ENCODE assay signal across 19 cellular contexts in the genomic region with DNA sequence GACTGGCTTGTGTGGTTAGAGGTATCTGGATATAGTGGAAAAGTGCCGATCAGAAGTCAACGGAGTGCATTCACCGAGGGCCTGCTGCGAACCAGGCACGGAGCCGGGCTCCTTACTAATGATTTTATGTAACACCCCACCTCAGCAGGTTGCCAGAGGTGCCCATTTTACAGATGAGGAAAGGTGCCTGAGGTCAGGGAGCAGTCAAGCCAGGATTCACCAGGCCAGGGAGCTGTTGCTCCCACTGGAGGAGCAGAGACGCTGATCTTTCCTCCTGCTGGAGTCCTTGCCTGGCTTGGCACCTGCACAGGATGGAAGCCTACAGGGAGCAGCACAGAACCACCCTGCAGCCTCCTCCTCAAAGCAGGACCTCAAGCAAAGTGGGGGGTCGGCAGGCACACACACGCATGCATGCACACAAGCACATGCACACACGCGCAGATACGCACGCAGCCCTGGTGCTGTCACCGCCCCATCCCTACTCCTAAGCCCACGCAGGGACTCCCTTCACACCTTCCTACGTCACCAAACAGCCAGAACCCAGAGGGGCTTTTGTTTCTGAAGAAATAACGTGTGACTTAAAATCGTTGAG. TPM values are rescaled to one million over a fixed set of nuclear protein-coding genes. Genes with fewer than 3 reads are reported as not detected.
DNase-seq lines count a peak whose midpoint lies in the region; ATAC-seq and TF ChIP-seq lines count a peak whose summit lies in the region.
"Had no signal": no experiment of that assay in that cellular context is flagged by ENCODE, and none has a peak within 500 bp of the region (broad histone marks: within the 10 kb centered on the region; RNA-seq: fewer than 3 reads in every experiment).

No MANE protein-coding gene starts in this region.

- WGBS in heart left ventricle, 4 donors, result 87 to 93% (median 90%) methylated on average over 18 of the region's 18 CpGs
- WGBS in right lobe of liver (ENCODE audit: insufficient coverage, low coverage, low lambda C conversion rate, missing lambda C conversion rate), result 85% methylated on average over 11 of the region's 18 CpGs

- peak; percentile 16 for DNase-seq in left ventricle myocardium superior
- no peak for DNase-seq in heart left ventricle
- DNase-seq in right lobe of liver, result peak in 2 of 3 donors; percentile 10 to 45
- DNase-seq in substantia nigra (lab: John Stamatoyannopoulos, UW), result peak in 1 of 49 donors; percentile 77
- no peak for DNase-seq in NCI-H2029 treated with DMSO at 0.1 percent for 48 hours (lab: John Stamatoyannopoulos, UW)
- DNase-seq in naive thymus-derived CD8-positive, alpha-beta T cell, result no peak
- DNase-seq in activated CD4-positive, CD25-positive, alpha-beta regulatory T cell treated with anti-CD3 and anti-CD28 coated beads, Interleukin-2, amount 50 U/mL, for 72 hours, result no peak
- DNase-seq: 8988T; CD4-positive, alpha-beta memory T cell; DMS153; DMS79; GDM1; H7 had no signal

- TF ChIP-seq CTCF in heart left ventricle (IDR thresholded peaks at IDR 0.05) (no peak), right lobe of liver (IDR thresholded peaks at IDR 0.05) (no peak)

- H3K27ac ChIP-seq in heart left ventricle (no peak overlapping the region), right lobe of liver (no peak overlapping the region), substantia nigra (ENCODE audit: low read depth, low read length, poor library complexity, severe bottlenecking) (peak overlapping the region; percentile 20)

- H3K27me3 ChIP-seq in heart left ventricle, result no peaks in the 10 kb centered on the region
- H3K27me3 ChIP-seq in right lobe of liver, result no peaks in the 10 kb centered on the region
- H3K27me3 ChIP-seq: BLaER1 had no signal

- H3K9me3 ChIP-seq in heart left ventricle (no peaks in the 10 kb centered on the region), right lobe of liver (no peaks in the 10 kb centered on the region)
- H3K9me3 ChIP-seq: BLaER1 had no signal

- no peak overlapping the region for H3K4me3 Mint-ChIP-seq in naive thymus-derived CD8-positive, alpha-beta T cell
- H3K4me3 Mint-ChIP-seq: CD14-positive monocyte; CD4-positive, alpha-beta memory T cell; GM23338 had no signal

- no peaks in the 10 kb centered on the region for H3K36me3 ChIP-seq in heart left ventricle
- H3K36me3 ChIP-seq in right lobe of liver, result no peaks in the 10 kb centered on the region

- intact Hi-C loops in left ventricle myocardium superior (cut with micrococcal nuclease) (no loop called here), heart left ventricle (cut with DNase I) (loop anchor here in 4 of 10 donors (5.0 to 10.0 kb wide), 4 partner anchors 148 to 663 kb away; no protein-coding TSS in a partner anchor), right lobe of liver (cut with DNase I) (loop anchor here (5.0 kb wide), 2 partner anchors 163 to 168 kb away; no protein-coding TSS in a partner anchor)

- ATAC-seq in left ventricle myocardium superior (no peak), heart left ventricle (no peak), right lobe of liver (no peak)
- no peak for ATAC-seq in naive thymus-derived CD8-positive, alpha-beta T cell
- ATAC-seq: GM23338 had no signal

- no peak for TF ChIP-seq POLR2A in heart left ventricle (IDR thresholded peaks at IDR 0.05)
- TF ChIP-seq POLR2A in right lobe of liver (IDR thresholded peaks at IDR 0.05), result no peak

- H3K4me3 ChIP-seq in heart left ventricle, result no peak overlapping the region
- H3K4me3 ChIP-seq in right lobe of liver, result no peak overlapping the region
- H3K4me3 ChIP-seq: BLaER1, GM23338 had no signal

- H3K4me1 ChIP-seq in heart left ventricle (peaks cover 0 to 10% (median 3%) of the 10 kb centered on the region in 12 donors), right lobe of liver (peaks cover 0 to 7% (median 0%) of the 10 kb centered on the region in 4 donors)

- H3K4me1 Mint-ChIP-seq in naive thymus-derived CD8-positive, alpha-beta T cell, result peaks cover 5 to 8% (median 6%) of the 10 kb centered on the region in 4 donors

- H3K27me3 Mint-ChIP-seq in naive thymus-derived CD8-positive, alpha-beta T cell, result no peaks in the 10 kb centered on the region
- H3K27me3 Mint-ChIP-seq: CD4-positive, alpha-beta memory T cell had no signal

- no peaks in the 10 kb centered on the region for H3K36me3 Mint-ChIP-seq in naive thymus-derived CD8-positive, alpha-beta T cell
- H3K36me3 Mint-ChIP-seq: CD14-positive monocyte; CD4-positive, alpha-beta memory T cell had no signal

- POLR2A ChIA-PET in naive thymus-derived CD8-positive, alpha-beta T cell (lab: Charles Lee), result no interaction called here

- H3K9me3 Mint-ChIP-seq in naive thymus-derived CD8-positive, alpha-beta T cell, result no peaks in the 10 kb centered on the region
- H3K9me3 Mint-ChIP-seq: CD4-positive, alpha-beta memory T cell had no signal

- H3K27ac Mint-ChIP-seq in naive thymus-derived CD8-positive, alpha-beta T cell, result peak overlapping the region in 1 of 10 donors; percentile 22
- H3K27ac Mint-ChIP-seq: GM23338 had no signal

RNA-seq across cellular contexts. Expression of gene RSPH14, which starts 16.2 kb away (rescaled TPM):
- not detected for total RNA-seq in left ventricle myocardium superior
- total RNA-seq in heart left ventricle, result not detected
- polyA plus RNA-seq in heart left ventricle, result not detected
- total RNA-seq in right lobe of liver, result not detected
- total RNA-seq in naive thymus-derived CD8-positive, alpha-beta T cell, result under 1 TPM in 1 of 2 experiments, not detected in 1; 0.77 TPM
- under 1 TPM in 1 of 3 donors, not detected in 2; 0.26 TPM for polyA plus RNA-seq in naive thymus-derived CD8-positive, alpha-beta T cell
- total RNA-seq: A673; CD4-positive, alpha-beta memory T cell; Daoy; GM23338; H7; HT-29 had no signal
- polyA plus RNA-seq: CD14-positive monocyte; CD4-positive, alpha-beta memory T cell had no signal

RNA-seq across cellular contexts. Expression of gene RAB36, which starts 19.7 kb away (rescaled TPM):
- 0.74 TPM for total RNA-seq in left ventricle myocardium superior
- 1 to 10 TPM in 2 of 9 donors, under 1 TPM in 7; 0.25 to 3.2 (median 0.54) TPM for total RNA-seq in heart left ventricle
- polyA plus RNA-seq in heart left ventricle, result under 1 TPM; 0.11 to 0.55 TPM
- total RNA-seq in right lobe of liver, result under 1 TPM; 0.07 to 0.65 (median 0.19) TPM
- 1 to 10 TPM; 1.1 to 1.2 TPM for total RNA-seq in naive thymus-derived CD8-positive, alpha-beta T cell
- 1 to 10 TPM in 1 of 3 donors, under 1 TPM in 2; 0.66 to 2.0 (median 0.97) TPM for polyA plus RNA-seq in naive thymus-derived CD8-positive, alpha-beta T cell

RNA-seq across cellular contexts. Expression of gene BCR, which starts 54.7 kb away (rescaled TPM):
- 25.0 TPM for total RNA-seq in left ventricle myocardium superior
- 10 to 100 TPM; 24.0 to 51.1 (median 29.3) TPM for total RNA-seq in heart left ventricle
- polyA plus RNA-seq in heart left ventricle, result 10 to 100 TPM; 12.6 to 22.4 TPM
- total RNA-seq in right lobe of liver, result 10 to 100 TPM; 22.7 to 28.8 (median 24.3) TPM
- total RNA-seq in naive thymus-derived CD8-positive, alpha-beta T cell, result 10 to 100 TPM; 72.1 to 76.9 TPM
- 10 to 100 TPM in 1 of 3 donors, 1 to 10 TPM in 2; 3.8 to 18.3 (median 5.6) TPM for polyA plus RNA-seq in naive thymus-derived CD8-positive, alpha-beta T cell

RNA-seq across cellular contexts. Expression of gene GNAZ, which starts 55.3 kb away (rescaled TPM):
- total RNA-seq in left ventricle myocardium superior (3.3 TPM), heart left ventricle (10 to 100 TPM in 1 of 9 donors, 1 to 10 TPM in 8; 1.8 to 13.9 (median 2.6) TPM), right lobe of liver (1 to 10 TPM in 2 of 6 experiments, under 1 TPM in 4; 0.15 to 1.5 (median 0.53) TPM)
- 1 to 10 TPM; 1.1 to 1.9 TPM for polyA plus RNA-seq in heart left ventricle
- total RNA-seq in naive thymus-derived CD8-positive, alpha-beta T cell, result under 1 TPM; 0.30 to 0.68 TPM
- polyA plus RNA-seq in naive thymus-derived CD8-positive, alpha-beta T cell, result under 1 TPM in 1 of 3 donors, not detected in 2; 0.48 TPM

Comparison
In these comparisons a context has a peak if more than half of its experiments do, and no peak if none do; other contexts are left out.
1. DNase-seq: peak in left ventricle myocardium superior (single experiment) and right lobe of liver (2 of 3); none in heart left ventricle (0 of 5), NCI-H2029 treated with DMSO at 0.1 percent for 48 hours (single experiment), naive thymus-derived CD8-positive, alpha-beta T cell (0 of 10) and activated CD4-positive, CD25-positive, alpha-beta regulatory T cell treated with anti-CD3 and anti-CD28 coated beads, Interleukin-2, amount 50 U/mL, for 72 hours (single experiment).